In the genomic region with DNA sequence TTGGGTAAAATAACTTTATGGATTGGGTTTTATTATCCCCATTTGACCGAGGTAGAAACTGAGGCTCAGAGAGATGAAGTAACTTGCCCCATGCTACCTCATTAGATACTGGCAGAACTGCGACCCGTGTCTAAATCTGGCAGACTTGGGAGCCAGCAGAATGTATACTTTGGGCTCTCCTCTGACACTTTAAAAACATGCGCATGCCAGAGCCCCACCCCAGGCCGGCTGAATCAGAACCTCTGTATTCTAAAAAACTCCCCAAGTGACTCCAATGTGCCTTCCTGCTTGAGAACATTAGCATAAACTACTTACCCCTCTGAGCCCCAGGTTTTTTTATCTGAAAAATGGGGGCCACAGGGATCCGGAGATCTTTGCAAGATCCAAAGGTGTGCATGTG, we compare ENCODE assay signal across 25 cellular contexts.
"Had no signal": no experiment of that assay in that cellular context is flagged by ENCODE, and none has a peak within 500 bp of the region (broad histone marks: within the 10 kb centered on the region; RNA-seq: fewer than 3 reads in every experiment).

No MANE protein-coding gene starts in this region.

- H3K9me3 Mint-ChIP-seq: activated naive CD4-positive, alpha-beta T cell treated with anti-CD3 and anti-CD28 coated beads, Interleukin-2, amount 10 ng/mL, durations not matched to agents 7 days and 5 days; central memory CD8-positive, alpha-beta T cell; neural crest cell had no signal

- H3K4me3 ChIP-seq: ascending aorta, coronary artery, esophagus muscularis mucosa, prostate gland, right atrium auricular region had no signal

- H3K4me1 ChIP-seq: prostate gland had no signal

- DNase-seq: activated CD4-positive, alpha-beta T cell treated with anti-CD3 and anti-CD28 coated beads for 1 hour; activated CD8-positive, alpha-beta memory T cell treated with anti-CD3 and anti-CD28 coated beads for 24 hours; activated CD8-positive, alpha-beta memory T cell treated with anti-CD3 and anti-CD28 coated beads, Interleukin-2, amount 50 U/mL, for 48 hours; activated effector memory CD4-positive, alpha-beta T cell treated with Interleukin-2 at 50 U/mL for 16 hours; activated naive CD4-positive, alpha-beta T cell treated with anti-CD3 and anti-CD28 coated beads, Interleukin-2, amount 10 ng/mL, durations not matched to agents 7 days and 5 days; activated naive CD8-positive, alpha-beta T cell treated with anti-CD3 and anti-CD28 coated beads, Interleukin-2, amount 50 U/mL, for 24 hours; activated T-cell treated with anti-CD3 and anti-CD28 coated beads, Interleukin-2, amount 50 U/mL, for 48 hours; foreskin melanocyte; head of caudate nucleus; kidney; mammary epithelial cell; stimulated activated CD4-positive, alpha-beta T cell treated with anti-CD3 and anti-CD28 coated beads, Interleukin-2, amount 100 ng/mL, for 24 hours; stimulated activated naive CD8-positive, alpha-beta T cell treated with anti-CD3 and anti-CD28 coated beads, Interleukin-15, Interleukin-2, amounts not matched to agents 100 U/mL and 50 U/mL, for 24 hours; SW 1271; T-helper 2 cell had no signal

- H3K27me3 Mint-ChIP-seq: activated naive CD4-positive, alpha-beta T cell treated with anti-CD3 and anti-CD28 coated beads, Interleukin-2, amount 10 ng/mL, durations not matched to agents 7 days and 5 days; activated naive CD8-positive, alpha-beta T cell treated with anti-CD3 and anti-CD28 coated beads, Interleukin-2, amount 50 U/mL, for 24 hours; central memory CD8-positive, alpha-beta T cell; type B pancreatic cell had no signal

- H3K27ac Mint-ChIP-seq: activated naive CD4-positive, alpha-beta T cell treated with anti-CD3 and anti-CD28 coated beads, Interleukin-2, amount 10 ng/mL, durations not matched to agents 7 days and 5 days; activated naive CD8-positive, alpha-beta T cell treated with anti-CD3 and anti-CD28 coated beads, Interleukin-2, amount 50 U/mL, for 24 hours; type B pancreatic cell had no signal

- ATAC-seq: activated naive CD8-positive, alpha-beta T cell treated with anti-CD3 and anti-CD28 coated beads, Interleukin-2, amount 50 U/mL, for 24 hours; left lobe of liver; stimulated activated naive CD8-positive, alpha-beta T cell treated with anti-CD3 and anti-CD28 coated beads, Interleukin-15, Interleukin-2, amounts not matched to agents 100 U/mL and 50 U/mL, for 24 hours had no signal

- H3K27ac ChIP-seq: ascending aorta, coronary artery, esophagus muscularis mucosa, prostate gland, VCaP had no signal

- H3K27me3 ChIP-seq: ascending aorta, esophagus muscularis mucosa, right atrium auricular region had no signal

- H3K4me1 Mint-ChIP-seq: activated naive CD4-positive, alpha-beta T cell treated with anti-CD3 and anti-CD28 coated beads, Interleukin-2, amount 10 ng/mL, durations not matched to agents 7 days and 5 days; activated naive CD8-positive, alpha-beta T cell treated with anti-CD3 and anti-CD28 coated beads, Interleukin-2, amount 50 U/mL, for 24 hours; central memory CD8-positive, alpha-beta T cell; neural crest cell had no signal

- H3K36me3 ChIP-seq: ascending aorta, esophagus muscularis mucosa, prostate gland, right atrium auricular region had no signal

- H3K4me3 Mint-ChIP-seq: activated naive CD4-positive, alpha-beta T cell treated with anti-CD3 and anti-CD28 coated beads, Interleukin-2, amount 10 ng/mL, durations not matched to agents 7 days and 5 days; activated naive CD8-positive, alpha-beta T cell treated with anti-CD3 and anti-CD28 coated beads, Interleukin-2, amount 50 U/mL, for 24 hours; central memory CD8-positive, alpha-beta T cell; neural crest cell; type B pancreatic cell had no signal

- H3K9me3 ChIP-seq: ascending aorta, esophagus muscularis mucosa, prostate gland, right atrium auricular region had no signal

- H3K36me3 Mint-ChIP-seq: activated naive CD4-positive, alpha-beta T cell treated with anti-CD3 and anti-CD28 coated beads, Interleukin-2, amount 10 ng/mL, durations not matched to agents 7 days and 5 days had no signal
